Comparison of ENCODE assay signal across 8 cellular contexts in genomic region chr10:126491476-126491875, GRCh38.
"Had no signal": no experiment of that assay in that cellular context is flagged by ENCODE, and none has a peak within 500 bp of the region (broad histone marks: within the 10 kb centered on the region; RNA-seq: fewer than 3 reads in every experiment).

No MANE protein-coding gene starts in this region.

- H3K4me3 ChIP-seq: GM23248, HAP-1 had no signal

- ATAC-seq: HCT116, HepG2 had no signal

- DNase-seq: GM23248, GOT3, H7, HFFc6 had no signal

- H3K27ac ChIP-seq: GM23248, HL-60 had no signal
